In the genomic region with DNA sequence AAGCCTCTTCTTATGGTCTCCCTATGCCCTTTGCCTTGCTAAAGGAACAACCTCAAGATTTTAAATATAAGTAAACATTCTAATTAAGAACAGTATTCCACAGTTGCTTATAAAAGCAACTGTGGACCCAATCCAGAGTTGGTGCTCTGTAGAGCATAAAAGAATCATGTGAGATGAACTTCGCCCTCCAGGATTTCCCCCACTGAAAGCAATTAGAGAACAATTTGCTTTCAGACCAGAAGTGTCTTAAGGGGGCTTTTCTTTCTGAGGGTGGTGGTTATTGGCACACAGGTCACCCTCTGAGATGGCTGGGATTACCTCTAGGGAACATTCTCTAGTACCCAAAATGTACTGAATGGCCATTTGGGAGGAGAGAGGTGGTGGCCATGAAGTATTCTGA, we compare ENCODE assay signal across 1 cellular context.
A peak's percentile ranks its signal among the peaks of the same experiment; 100 is the strongest.
TF ChIP-seq lines count a peak whose summit lies in the region.

No MANE protein-coding gene starts in this region.

TF ChIP-seq in GM12878, 131 proteins besides CTCF, POLR2A, EP300 and RAD21:
- TF ChIP-seq IKZF2 (IDR thresholded peaks at IDR 0.05) (peak; percentile 42 to 57; a peak in 3 of 4 replicates), MYC (IDR thresholded peaks at IDR 0.05; ENCODE audit: insufficient read depth, insufficient read length, insufficient replicate concordance, low read length, severe bottlenecking) (no peak), SMC3 (IDR thresholded peaks at IDR 0.05; ENCODE audit: borderline replicate concordance, low read length) (no peak), RELB (IDR thresholded peaks at IDR 0.05; ENCODE audit: low read depth) (peak; percentile 57; the same call in 1 of the 2 replicates), MTA2 (IDR thresholded peaks at IDR 0.05; ENCODE audit: low read depth) (peak; percentile 82), ATF7 (IDR thresholded peaks at IDR 0.05; ENCODE audit: low read depth) (peak; percentile 34; the same call in 1 of the 2 replicates), NR2F1 (conservative IDR thresholded peaks at IDR 0.05) (peak; percentile 69), ZNF207 (IDR thresholded peaks at IDR 0.05; ENCODE audit: borderline replicate concordance) (no peak), NR2C1 (IDR thresholded peaks at IDR 0.05) (peak; percentile 31), PKNOX1 (IDR thresholded peaks at IDR 0.05) (peak; percentile 40; the same call in 1 of the 2 replicates), BHLHE40 (IDR thresholded peaks at IDR 0.05; ENCODE audit: borderline replicate concordance in 1 of 2, low read depth in 2 of 2, low read length in 1 of 2) (peak in 1 of 2 experiments; percentile 47; a peak in 1 of 4 replicates), DPF2 (IDR thresholded peaks at IDR 0.05) (0 out of 2 replicates have a peak, but pooled peaks have one; percentile 39), IKZF1 (conservative IDR thresholded peaks at IDR 0.05) (peak; percentile 50)
TF ChIP-seq in GM12878: peak in this region for 10.
